8 cellular contexts compared by ENCODE assay signal in the genomic region with DNA sequence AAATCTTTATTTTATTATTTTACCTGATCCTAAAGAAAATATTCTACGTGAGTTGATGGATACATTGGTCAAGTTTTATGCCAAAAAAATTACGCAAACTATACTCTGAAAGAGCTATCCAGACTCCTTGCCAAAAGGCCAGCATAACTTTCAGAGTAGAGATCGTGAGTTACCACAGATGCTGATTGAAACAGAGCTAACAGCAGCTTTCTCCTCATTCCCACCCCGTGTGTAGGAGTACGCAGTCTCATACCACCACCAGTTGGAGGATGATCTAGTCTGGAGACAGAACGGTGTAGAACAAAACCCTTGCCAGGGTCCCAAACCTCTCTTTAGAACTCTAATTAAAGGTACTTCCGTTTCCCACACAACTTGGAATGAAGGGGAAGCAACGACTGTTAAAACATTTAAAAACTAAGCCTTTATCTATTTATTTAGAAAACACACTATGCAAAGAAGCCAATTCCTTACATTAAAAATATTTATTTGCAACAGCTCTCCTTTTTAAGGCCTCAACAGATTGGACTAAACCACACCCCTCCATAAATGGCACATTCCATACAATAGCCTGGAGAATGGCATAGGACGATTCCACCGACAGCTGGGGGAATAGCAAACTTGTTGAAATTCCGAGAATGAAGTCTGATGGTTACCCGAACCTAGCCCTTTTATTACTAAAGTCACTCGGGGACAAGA. TPM values are rescaled to one million over a fixed set of nuclear protein-coding genes. Genes with fewer than 3 reads are reported as not detected.
DNase-seq lines count a peak whose midpoint lies in the region; ATAC-seq and TF ChIP-seq lines count a peak whose summit lies in the region.

No MANE protein-coding gene starts in this region.

- H3K27ac ChIP-seq in HUES6 (ENCODE audit: low read depth, low read length), result peak overlapping the region; percentile 62; the same call in 1 of the 2 replicates
- peak overlapping the region; percentile 89 for H3K27ac ChIP-seq in colonic mucosa

- H3K9ac ChIP-seq in HUES6 (ENCODE audit: low read length) (peak overlapping the region; percentile 98), colonic mucosa (ENCODE audit: low read depth in 2 of 2, low read length in 2 of 2) (peak overlapping the region; percentile 74 to 85)

- ATAC-seq in SK-N-SH treated with all-trans-retinoic acid at 6 μM for 48 hours, result peak; percentile 38
- no peak for ATAC-seq in HG02759 (IDR thresholded peaks at IDR 0.05; ENCODE audit: unreplicated experiment)

- H3K27me3 ChIP-seq in HUES6 (ENCODE audit: control insufficient read depth, insufficient read depth, low read length), result no peaks in the 10 kb centered on the region
- H3K27me3 ChIP-seq in colonic mucosa, result no peaks in the 10 kb centered on the region

- peaks cover 31% of the 10 kb centered on the region for H3K4me1 ChIP-seq in HUES6 (ENCODE audit: control insufficient read depth, insufficient read depth, low read length)
- H3K4me1 ChIP-seq in colonic mucosa, result peaks cover 10% of the 10 kb centered on the region

- peak overlapping the region; percentile 99 for H3K4me3 ChIP-seq in HUES6 (ENCODE audit: low read depth, low read length)
- H3K4me3 ChIP-seq in colonic mucosa, result peak overlapping the region; percentile 64

- intact Hi-C loops in colonic mucosa (cut with DNase I), result no loop called here

- DNase-seq in DMS153 treated with DMSO at 0.1 percent for 48 hours (lab: John Stamatoyannopoulos, UW; ENCODE audit: unreplicated experiment) (peak; percentile 48), DMS153 (lab: John Stamatoyannopoulos, UW) (no peak), colonic mucosa (peak; percentile 30), medulla oblongata (ENCODE audit: extremely low spot score) (peak; percentile 40), superior temporal gyrus (ENCODE audit: extremely low spot score) (peak; percentile 79)

- TF ChIP-seq CTCF in colonic mucosa (IDR thresholded peaks at IDR 0.05), result no peak

- no peaks in the 10 kb centered on the region for H3K9me3 ChIP-seq in HUES6 (ENCODE audit: control insufficient read depth, insufficient read depth, low read depth, low read length)
- H3K9me3 ChIP-seq in colonic mucosa, result no peaks in the 10 kb centered on the region

- H3K36me3 ChIP-seq in HUES6 (ENCODE audit: control insufficient read depth, insufficient read depth, low read length) (peaks cover 11% of the 10 kb centered on the region; the same call in 1 of the 2 replicates), colonic mucosa (no peaks in the 10 kb centered on the region)

TF ChIP-seq in SK-N-SH treated with all-trans-retinoic acid at 6 μM for 48 hours, 23 proteins besides CTCF, POLR2A, EP300 and RAD21:
- TF ChIP-seq ZC3H10 (CRISPR knock-in tag; IDR thresholded peaks at IDR 0.05) (0 out of 2 replicates have a peak, but pooled peaks have one; percentile 7), OSR1 (CRISPR knock-in tag; IDR thresholded peaks at IDR 0.05) (no peak), BACH2 (CRISPR knock-in tag; IDR thresholded peaks at IDR 0.05; ENCODE audit: borderline replicate concordance) (no peak), GLIS3 (CRISPR knock-in tag; IDR thresholded peaks at IDR 0.05) (no peak), TOX (CRISPR knock-in tag; IDR thresholded peaks at IDR 0.05; ENCODE audit: borderline replicate concordance) (0 out of 2 replicates have a peak, but pooled peaks have one; percentile 17), CSDC2 (CRISPR knock-in tag; IDR thresholded peaks at IDR 0.05) (no peak)
- TF ChIP-seq, protein P1, sequence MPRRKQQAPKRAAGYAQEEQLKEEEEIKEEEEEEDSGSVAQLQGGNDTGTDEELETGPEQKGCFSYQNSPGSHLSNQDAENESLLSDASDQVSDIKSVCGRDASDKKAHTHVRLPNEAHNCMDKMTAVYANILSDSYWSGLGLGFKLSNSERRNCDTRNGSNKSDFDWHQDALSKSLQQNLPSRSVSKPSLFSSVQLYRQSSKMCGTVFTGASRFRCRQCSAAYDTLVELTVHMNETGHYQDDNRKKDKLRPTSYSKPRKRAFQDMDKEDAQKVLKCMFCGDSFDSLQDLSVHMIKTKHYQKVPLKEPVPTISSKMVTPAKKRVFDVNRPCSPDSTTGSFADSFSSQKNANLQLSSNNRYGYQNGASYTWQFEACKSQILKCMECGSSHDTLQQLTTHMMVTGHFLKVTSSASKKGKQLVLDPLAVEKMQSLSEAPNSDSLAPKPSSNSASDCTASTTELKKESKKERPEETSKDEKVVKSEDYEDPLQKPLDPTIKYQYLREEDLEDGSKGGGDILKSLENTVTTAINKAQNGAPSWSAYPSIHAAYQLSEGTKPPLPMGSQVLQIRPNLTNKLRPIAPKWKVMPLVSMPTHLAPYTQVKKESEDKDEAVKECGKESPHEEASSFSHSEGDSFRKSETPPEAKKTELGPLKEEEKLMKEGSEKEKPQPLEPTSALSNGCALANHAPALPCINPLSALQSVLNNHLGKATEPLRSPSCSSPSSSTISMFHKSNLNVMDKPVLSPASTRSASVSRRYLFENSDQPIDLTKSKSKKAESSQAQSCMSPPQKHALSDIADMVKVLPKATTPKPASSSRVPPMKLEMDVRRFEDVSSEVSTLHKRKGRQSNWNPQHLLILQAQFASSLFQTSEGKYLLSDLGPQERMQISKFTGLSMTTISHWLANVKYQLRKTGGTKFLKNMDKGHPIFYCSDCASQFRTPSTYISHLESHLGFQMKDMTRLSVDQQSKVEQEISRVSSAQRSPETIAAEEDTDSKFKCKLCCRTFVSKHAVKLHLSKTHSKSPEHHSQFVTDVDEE (CRISPR knock-in tag; IDR thresholded peaks at IDR 0.05), result no peak

RNA-seq across cellular contexts. Expression of a gene that starts 1.4 kb away (rescaled TPM):
- total RNA-seq in colonic mucosa, result 100 to 1,000 TPM; 117 to 123 TPM

RNA-seq across cellular contexts. Expression of a gene that starts 26.7 kb away (rescaled TPM):
- total RNA-seq in colonic mucosa, result 10 to 100 TPM in 1 of 2 donors, 1 to 10 TPM in 1; 7.5 to 10.2 TPM
